Comparison of ENCODE assay signal across 8 cellular contexts in genomic region chr12:111405856-111406473, GRCh38. TPM values are rescaled to one million over a fixed set of nuclear protein-coding genes. Genes with fewer than 3 reads are reported as not detected.
A peak's percentile ranks its signal among the peaks of the same experiment; 100 is the strongest.
DNase-seq lines count a peak whose midpoint lies in the region; ATAC-seq and TF ChIP-seq lines count a peak whose summit lies in the region.

Gene SH2B3 (plus strand): TSS chr12:111405923. CDS start chr12:111418146, 12,223 bp downstream.

- POLR2A ChIA-PET in activated CD4-positive, alpha-beta T cell treated with anti-CD3 and anti-CD28 coated beads for 36 hours (lab: Charles Lee) = no interaction called here

- peak; percentile 89 for DNase-seq in activated CD4-positive, alpha-beta T cell treated with anti-CD3 and anti-CD28 coated beads for 36 hours
- DNase-seq in activated CD4-positive, alpha-beta T cell treated with anti-CD3 and anti-CD28 coated beads for 4 hours = no peak
- peak in 1 of 3 experiments; percentile 76 for DNase-seq in effector memory CD8-positive, alpha-beta T cell
- DNase-seq in myocyte (ENCODE audit: low read depth) (no peak), upper lobe of left lung (no peak), globus pallidus (ENCODE audit: low spot score) (no peak)

- 0% methylated on average over 8 of the region's 80 CpGs; no CpG with 5 or more reads in 1 of the 2 donors for WGBS in upper lobe of left lung, 2 donors

- intact Hi-C loops in activated CD4-positive, alpha-beta T cell treated with anti-CD3 and anti-CD28 coated beads for 36 hours (cut with DNase I, micrococcal nuclease) = loop anchor here (1.0 to 10.0 kb wide), 17 partner anchors 24 to 1009 kb away; partner anchors contain the start of genes RAD9B (in 2 of the 2), VPS29 (in 2 of the 2), ATXN2 (in 1 of the 2) and BRAP (in 1 of the 2)

- no peaks in the 10 kb centered on the region for H3K27me3 Mint-ChIP-seq in activated CD4-positive, alpha-beta T cell treated with anti-CD3 and anti-CD28 coated beads for 36 hours
- no peaks in the 10 kb centered on the region for H3K27me3 Mint-ChIP-seq in effector memory CD8-positive, alpha-beta T cell

- peaks cover 56% of the 10 kb centered on the region for H3K4me1 Mint-ChIP-seq in activated CD4-positive, alpha-beta T cell treated with anti-CD3 and anti-CD28 coated beads for 36 hours
- H3K4me1 Mint-ChIP-seq in effector memory CD8-positive, alpha-beta T cell (ENCODE audit: low read depth in 2 of 2) = peaks cover 57 to 63% of the 10 kb centered on the region in 2 donors

- peaks cover 11% of the 10 kb centered on the region for H3K36me3 Mint-ChIP-seq in activated CD4-positive, alpha-beta T cell treated with anti-CD3 and anti-CD28 coated beads for 36 hours (ENCODE audit: low read depth)
- H3K36me3 Mint-ChIP-seq in effector memory CD8-positive, alpha-beta T cell (ENCODE audit: insufficient read depth) = peaks cover 44% of the 10 kb centered on the region

- H3K9me3 Mint-ChIP-seq in activated CD4-positive, alpha-beta T cell treated with anti-CD3 and anti-CD28 coated beads for 36 hours (ENCODE audit: low read depth) = no peaks in the 10 kb centered on the region
- no peaks in the 10 kb centered on the region for H3K9me3 Mint-ChIP-seq in effector memory CD8-positive, alpha-beta T cell

- H3K36me3 ChIP-seq in upper lobe of left lung = no peaks in the 10 kb centered on the region

- TF ChIP-seq EP300 in upper lobe of left lung (IDR thresholded peaks at IDR 0.05) = no peak

- H3K4me1 ChIP-seq in upper lobe of left lung = peaks cover 62 to 76% (median 75%) of the 10 kb centered on the region in 4 donors

- CTCF ChIA-PET in activated CD4-positive, alpha-beta T cell treated with anti-CD3 and anti-CD28 coated beads for 36 hours (lab: Charles Lee) = interaction anchor here (3.2 to 24.4 kb wide), 2 partner anchors 28 to 46 kb away, joined by 10 to 890 read pairs; no protein-coding TSS in a partner anchor

- no peaks in the 10 kb centered on the region for H3K9me3 ChIP-seq in upper lobe of left lung

- peak; percentile 17 for ATAC-seq in activated CD4-positive, alpha-beta T cell treated with anti-CD3 and anti-CD28 coated beads for 36 hours
- ATAC-seq in HG03460 (IDR thresholded peaks at IDR 0.05; ENCODE audit: unreplicated experiment) = peak; percentile 1
- ATAC-seq in activated CD4-positive, CD25-positive, alpha-beta regulatory T cell treated with anti-CD3 and anti-CD28 coated beads, Interleukin-2, amount 50 U/mL, for 24 hours = peak; percentile 25 to 39
- ATAC-seq in effector memory CD8-positive, alpha-beta T cell (replicated peaks) = peak; percentile 48
- ATAC-seq in upper lobe of left lung (ENCODE audit: low FRiP score in 2 of 2) = peak in 1 of 2 donors; percentile 28

- H3K27ac ChIP-seq in upper lobe of left lung = peak within 1 kb of the TSS; percentile 91 to 96 (median 93)

- no peaks in the 10 kb centered on the region for H3K27me3 ChIP-seq in upper lobe of left lung

- H3K4me3 ChIP-seq in upper lobe of left lung = peak within 1 kb of the TSS; percentile 79 to 97 (median 87)

- peak within 1 kb of the TSS; percentile 94 for H3K4me3 Mint-ChIP-seq in activated CD4-positive, alpha-beta T cell treated with anti-CD3 and anti-CD28 coated beads for 36 hours
- H3K4me3 Mint-ChIP-seq in effector memory CD8-positive, alpha-beta T cell = peak within 1 kb of the TSS; percentile 87 to 94

- peak in 3 of 4 donors; percentile 67 to 85 (median 72) for TF ChIP-seq POLR2A in upper lobe of left lung (IDR thresholded peaks at IDR 0.05)

- H3K27ac Mint-ChIP-seq in activated CD4-positive, alpha-beta T cell treated with anti-CD3 and anti-CD28 coated beads for 36 hours = peak within 1 kb of the TSS; percentile 96
- H3K27ac Mint-ChIP-seq in effector memory CD8-positive, alpha-beta T cell = peak within 1 kb of the TSS; percentile 88 to 96

- TF ChIP-seq CTCF in upper lobe of left lung (IDR thresholded peaks at IDR 0.05) = no peak

RNA-seq across cellular contexts. Expression of gene SH2B3, which starts in this region (rescaled TPM):
- total RNA-seq in activated CD4-positive, alpha-beta T cell treated with anti-CD3 and anti-CD28 coated beads for 36 hours = 10 to 100 TPM; 29.2 to 32.7 TPM
- total RNA-seq in myocyte = 116 and 203 TPM in 2 replicates
- 35.6 TPM for polyA plus RNA-seq in myocyte (2012)
- total RNA-seq in upper lobe of left lung = 100 to 1,000 TPM in 1 of 6 donors, 10 to 100 TPM in 5; 24.8 to 128 (median 52.5) TPM
